ENCODE assay signal across 1 cellular context in the genomic region with DNA sequence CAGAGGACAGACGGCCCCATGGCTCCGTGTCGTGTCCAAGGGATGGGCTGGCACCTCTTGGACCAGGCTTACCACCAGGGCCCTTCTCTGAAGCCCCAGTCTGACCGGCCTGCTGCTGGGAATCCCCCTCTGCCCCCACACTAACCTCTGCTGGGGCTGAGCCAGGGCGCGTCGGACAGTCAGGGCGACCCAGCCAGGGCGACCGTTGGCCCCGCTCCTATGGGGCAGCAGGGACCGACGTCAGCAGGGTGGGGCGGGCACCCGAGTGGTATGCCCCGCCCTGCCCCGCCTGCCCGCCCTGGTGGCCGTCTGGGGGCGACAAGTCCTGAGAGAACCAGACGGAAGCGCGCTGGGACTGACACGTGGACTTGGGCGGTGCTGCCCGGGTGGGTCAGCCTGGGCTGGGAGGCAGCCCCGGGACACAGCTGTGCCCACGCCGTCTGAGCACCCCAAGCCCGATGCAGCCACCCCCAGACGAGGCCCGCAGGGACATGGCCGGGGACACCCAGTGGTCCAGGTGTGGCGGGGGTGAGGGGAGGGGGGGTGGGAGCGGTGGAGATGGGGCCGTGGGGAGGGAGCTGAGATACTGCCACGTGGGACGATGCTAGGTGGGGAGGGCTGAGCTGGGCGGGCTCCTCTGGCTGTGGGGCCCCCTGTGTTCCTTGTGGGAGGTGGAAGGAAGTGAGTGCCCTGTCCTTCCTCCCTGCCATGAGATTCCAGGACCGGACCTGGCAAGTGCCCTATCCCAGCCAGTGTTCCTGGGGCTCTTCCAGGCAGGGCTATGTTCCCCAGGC.
A peak's percentile ranks its signal among the peaks of the same experiment; 100 is the strongest.
TF ChIP-seq lines count a peak whose summit lies in the region.

A gene with protein sequence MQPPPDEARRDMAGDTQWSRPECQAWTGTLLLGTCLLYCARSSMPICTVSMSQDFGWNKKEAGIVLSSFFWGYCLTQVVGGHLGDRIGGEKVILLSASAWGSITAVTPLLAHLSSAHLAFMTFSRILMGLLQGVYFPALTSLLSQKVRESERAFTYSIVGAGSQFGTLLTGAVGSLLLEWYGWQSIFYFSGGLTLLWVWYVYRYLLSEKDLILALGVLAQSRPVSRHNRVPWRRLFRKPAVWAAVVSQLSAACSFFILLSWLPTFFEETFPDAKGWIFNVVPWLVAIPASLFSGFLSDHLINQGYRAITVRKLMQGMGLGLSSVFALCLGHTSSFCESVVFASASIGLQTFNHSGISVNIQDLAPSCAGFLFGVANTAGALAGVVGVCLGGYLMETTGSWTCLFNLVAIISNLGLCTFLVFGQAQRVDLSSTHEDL (plus strand): TSS at position 337 of the 794 bp plus-strand sequence. CDS start 122 bp downstream, at position 459.

TF ChIP-seq in WTC11, 78 proteins besides CTCF, POLR2A, EP300 and RAD21 (continued from another document and continues in another):
- TF ChIP-seq CREB1 (CRISPR knock-in tag; IDR thresholded peaks at IDR 0.05) (0 out of 2 replicates have a peak, but pooled peaks have one; percentile 26), IRF2 (CRISPR knock-in tag; IDR thresholded peaks at IDR 0.05; ENCODE audit: borderline replicate concordance, low read depth) (no peak), NFYB (CRISPR knock-in tag; conservative IDR thresholded peaks at IDR 0.05; ENCODE audit: low read depth) (no peak), ZNF232 (CRISPR knock-in tag; IDR thresholded peaks at IDR 0.05) (no peak), NR3C1 (CRISPR knock-in tag; conservative IDR thresholded peaks at IDR 0.05; ENCODE audit: low read depth) (no peak), ZNF671 (CRISPR knock-in tag; IDR thresholded peaks at IDR 0.05) (no peak), NFE2L1 (CRISPR knock-in tag; IDR thresholded peaks at IDR 0.05) (no peak), TEAD4 (CRISPR knock-in tag; IDR thresholded peaks at IDR 0.05) (no peak), GTF2I (CRISPR knock-in tag; conservative IDR thresholded peaks at IDR 0.05) (no peak), SMAD4 (CRISPR knock-in tag; IDR thresholded peaks at IDR 0.05) (no peak), ZNF416 (CRISPR knock-in tag; IDR thresholded peaks at IDR 0.05) (no peak), OVOL2 (CRISPR knock-in tag; IDR thresholded peaks at IDR 0.05; ENCODE audit: borderline replicate concordance) (no peak), EMX1 (CRISPR knock-in tag; IDR thresholded peaks at IDR 0.05) (no peak), ZBTB21 (CRISPR knock-in tag; IDR thresholded peaks at IDR 0.05; ENCODE audit: borderline replicate concordance) (0 out of 2 replicates have a peak, but pooled peaks have one; percentile 19), TCF7 (CRISPR knock-in tag; IDR thresholded peaks at IDR 0.05; ENCODE audit: low read depth) (no peak), TEAD1 (CRISPR knock-in tag; IDR thresholded peaks at IDR 0.05) (no peak), NFATC4 (CRISPR knock-in tag; IDR thresholded peaks at IDR 0.05) (no peak), CREM (CRISPR knock-in tag; IDR thresholded peaks at IDR 0.05) (no peak; the same call in 1 of the 2 replicates), NR2C2 (CRISPR knock-in tag; IDR thresholded peaks at IDR 0.05) (no peak), ETV6 (CRISPR knock-in tag; IDR thresholded peaks at IDR 0.05) (peak; percentile 75; the same call in 1 of the 2 replicates), ESRRA (CRISPR knock-in tag; IDR thresholded peaks at IDR 0.05; ENCODE audit: borderline replicate concordance) (no peak), ZNF121 (CRISPR knock-in tag; IDR thresholded peaks at IDR 0.05) (no peak), JUN (CRISPR knock-in tag; IDR thresholded peaks at IDR 0.05) (no peak), SMAD3 (CRISPR knock-in tag; IDR thresholded peaks at IDR 0.05; ENCODE audit: borderline replicate concordance) (no peak), SP1 (CRISPR knock-in tag; conservative IDR thresholded peaks at IDR 0.05) (peak; percentile 79), KAT7 (CRISPR knock-in tag; IDR thresholded peaks at IDR 0.05; ENCODE audit: borderline replicate concordance) (no peak)
- TF ChIP-seq, protein P1, sequence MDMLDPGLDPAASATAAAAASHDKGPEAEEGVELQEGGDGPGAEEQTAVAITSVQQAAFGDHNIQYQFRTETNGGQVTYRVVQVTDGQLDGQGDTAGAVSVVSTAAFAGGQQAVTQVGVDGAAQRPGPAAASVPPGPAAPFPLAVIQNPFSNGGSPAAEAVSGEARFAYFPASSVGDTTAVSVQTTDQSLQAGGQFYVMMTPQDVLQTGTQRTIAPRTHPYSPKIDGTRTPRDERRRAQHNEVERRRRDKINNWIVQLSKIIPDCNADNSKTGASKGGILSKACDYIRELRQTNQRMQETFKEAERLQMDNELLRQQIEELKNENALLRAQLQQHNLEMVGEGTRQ (CRISPR knock-in tag; IDR thresholded peaks at IDR 0.05) = peak; percentile 36; the same call in 1 of the 2 replicates
- TF ChIP-seq, protein P2, sequence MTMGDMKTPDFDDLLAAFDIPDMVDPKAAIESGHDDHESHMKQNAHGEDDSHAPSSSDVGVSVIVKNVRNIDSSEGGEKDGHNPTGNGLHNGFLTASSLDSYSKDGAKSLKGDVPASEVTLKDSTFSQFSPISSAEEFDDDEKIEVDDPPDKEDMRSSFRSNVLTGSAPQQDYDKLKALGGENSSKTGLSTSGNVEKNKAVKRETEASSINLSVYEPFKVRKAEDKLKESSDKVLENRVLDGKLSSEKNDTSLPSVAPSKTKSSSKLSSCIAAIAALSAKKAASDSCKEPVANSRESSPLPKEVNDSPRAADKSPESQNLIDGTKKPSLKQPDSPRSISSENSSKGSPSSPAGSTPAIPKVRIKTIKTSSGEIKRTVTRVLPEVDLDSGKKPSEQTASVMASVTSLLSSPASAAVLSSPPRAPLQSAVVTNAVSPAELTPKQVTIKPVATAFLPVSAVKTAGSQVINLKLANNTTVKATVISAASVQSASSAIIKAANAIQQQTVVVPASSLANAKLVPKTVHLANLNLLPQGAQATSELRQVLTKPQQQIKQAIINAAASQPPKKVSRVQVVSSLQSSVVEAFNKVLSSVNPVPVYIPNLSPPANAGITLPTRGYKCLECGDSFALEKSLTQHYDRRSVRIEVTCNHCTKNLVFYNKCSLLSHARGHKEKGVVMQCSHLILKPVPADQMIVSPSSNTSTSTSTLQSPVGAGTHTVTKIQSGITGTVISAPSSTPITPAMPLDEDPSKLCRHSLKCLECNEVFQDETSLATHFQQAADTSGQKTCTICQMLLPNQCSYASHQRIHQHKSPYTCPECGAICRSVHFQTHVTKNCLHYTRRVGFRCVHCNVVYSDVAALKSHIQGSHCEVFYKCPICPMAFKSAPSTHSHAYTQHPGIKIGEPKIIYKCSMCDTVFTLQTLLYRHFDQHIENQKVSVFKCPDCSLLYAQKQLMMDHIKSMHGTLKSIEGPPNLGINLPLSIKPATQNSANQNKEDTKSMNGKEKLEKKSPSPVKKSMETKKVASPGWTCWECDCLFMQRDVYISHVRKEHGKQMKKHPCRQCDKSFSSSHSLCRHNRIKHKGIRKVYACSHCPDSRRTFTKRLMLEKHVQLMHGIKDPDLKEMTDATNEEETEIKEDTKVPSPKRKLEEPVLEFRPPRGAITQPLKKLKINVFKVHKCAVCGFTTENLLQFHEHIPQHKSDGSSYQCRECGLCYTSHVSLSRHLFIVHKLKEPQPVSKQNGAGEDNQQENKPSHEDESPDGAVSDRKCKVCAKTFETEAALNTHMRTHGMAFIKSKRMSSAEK (CRISPR knock-in tag; IDR thresholded peaks at IDR 0.05; ENCODE audit: borderline replicate concordance) = no peak
- TF ChIP-seq, protein P3, sequence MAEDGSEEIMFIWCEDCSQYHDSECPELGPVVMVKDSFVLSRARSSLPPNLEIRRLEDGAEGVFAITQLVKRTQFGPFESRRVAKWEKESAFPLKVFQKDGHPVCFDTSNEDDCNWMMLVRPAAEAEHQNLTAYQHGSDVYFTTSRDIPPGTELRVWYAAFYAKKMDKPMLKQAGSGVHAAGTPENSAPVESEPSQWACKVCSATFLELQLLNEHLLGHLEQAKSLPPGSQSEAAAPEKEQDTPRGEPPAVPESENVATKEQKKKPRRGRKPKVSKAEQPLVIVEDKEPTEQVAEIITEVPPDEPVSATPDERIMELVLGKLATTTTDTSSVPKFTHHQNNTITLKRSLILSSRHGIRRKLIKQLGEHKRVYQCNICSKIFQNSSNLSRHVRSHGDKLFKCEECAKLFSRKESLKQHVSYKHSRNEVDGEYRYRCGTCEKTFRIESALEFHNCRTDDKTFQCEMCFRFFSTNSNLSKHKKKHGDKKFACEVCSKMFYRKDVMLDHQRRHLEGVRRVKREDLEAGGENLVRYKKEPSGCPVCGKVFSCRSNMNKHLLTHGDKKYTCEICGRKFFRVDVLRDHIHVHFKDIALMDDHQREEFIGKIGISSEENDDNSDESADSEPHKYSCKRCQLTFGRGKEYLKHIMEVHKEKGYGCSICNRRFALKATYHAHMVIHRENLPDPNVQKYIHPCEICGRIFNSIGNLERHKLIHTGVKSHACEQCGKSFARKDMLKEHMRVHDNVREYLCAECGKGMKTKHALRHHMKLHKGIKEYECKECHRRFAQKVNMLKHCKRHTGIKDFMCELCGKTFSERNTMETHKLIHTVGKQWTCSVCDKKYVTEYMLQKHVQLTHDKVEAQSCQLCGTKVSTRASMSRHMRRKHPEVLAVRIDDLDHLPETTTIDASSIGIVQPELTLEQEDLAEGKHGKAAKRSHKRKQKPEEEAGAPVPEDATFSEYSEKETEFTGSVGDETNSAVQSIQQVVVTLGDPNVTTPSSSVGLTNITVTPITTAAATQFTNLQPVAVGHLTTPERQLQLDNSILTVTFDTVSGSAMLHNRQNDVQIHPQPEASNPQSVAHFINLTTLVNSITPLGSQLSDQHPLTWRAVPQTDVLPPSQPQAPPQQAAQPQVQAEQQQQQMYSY (CRISPR knock-in tag; IDR thresholded peaks at IDR 0.05) = no peak
- TF ChIP-seq, protein P4, sequence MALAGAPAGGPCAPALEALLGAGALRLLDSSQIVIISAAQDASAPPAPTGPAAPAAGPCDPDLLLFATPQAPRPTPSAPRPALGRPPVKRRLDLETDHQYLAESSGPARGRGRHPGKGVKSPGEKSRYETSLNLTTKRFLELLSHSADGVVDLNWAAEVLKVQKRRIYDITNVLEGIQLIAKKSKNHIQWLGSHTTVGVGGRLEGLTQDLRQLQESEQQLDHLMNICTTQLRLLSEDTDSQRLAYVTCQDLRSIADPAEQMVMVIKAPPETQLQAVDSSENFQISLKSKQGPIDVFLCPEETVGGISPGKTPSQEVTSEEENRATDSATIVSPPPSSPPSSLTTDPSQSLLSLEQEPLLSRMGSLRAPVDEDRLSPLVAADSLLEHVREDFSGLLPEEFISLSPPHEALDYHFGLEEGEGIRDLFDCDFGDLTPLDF (CRISPR knock-in tag; IDR thresholded peaks at IDR 0.05) = no peak
- TF ChIP-seq, protein P5, sequence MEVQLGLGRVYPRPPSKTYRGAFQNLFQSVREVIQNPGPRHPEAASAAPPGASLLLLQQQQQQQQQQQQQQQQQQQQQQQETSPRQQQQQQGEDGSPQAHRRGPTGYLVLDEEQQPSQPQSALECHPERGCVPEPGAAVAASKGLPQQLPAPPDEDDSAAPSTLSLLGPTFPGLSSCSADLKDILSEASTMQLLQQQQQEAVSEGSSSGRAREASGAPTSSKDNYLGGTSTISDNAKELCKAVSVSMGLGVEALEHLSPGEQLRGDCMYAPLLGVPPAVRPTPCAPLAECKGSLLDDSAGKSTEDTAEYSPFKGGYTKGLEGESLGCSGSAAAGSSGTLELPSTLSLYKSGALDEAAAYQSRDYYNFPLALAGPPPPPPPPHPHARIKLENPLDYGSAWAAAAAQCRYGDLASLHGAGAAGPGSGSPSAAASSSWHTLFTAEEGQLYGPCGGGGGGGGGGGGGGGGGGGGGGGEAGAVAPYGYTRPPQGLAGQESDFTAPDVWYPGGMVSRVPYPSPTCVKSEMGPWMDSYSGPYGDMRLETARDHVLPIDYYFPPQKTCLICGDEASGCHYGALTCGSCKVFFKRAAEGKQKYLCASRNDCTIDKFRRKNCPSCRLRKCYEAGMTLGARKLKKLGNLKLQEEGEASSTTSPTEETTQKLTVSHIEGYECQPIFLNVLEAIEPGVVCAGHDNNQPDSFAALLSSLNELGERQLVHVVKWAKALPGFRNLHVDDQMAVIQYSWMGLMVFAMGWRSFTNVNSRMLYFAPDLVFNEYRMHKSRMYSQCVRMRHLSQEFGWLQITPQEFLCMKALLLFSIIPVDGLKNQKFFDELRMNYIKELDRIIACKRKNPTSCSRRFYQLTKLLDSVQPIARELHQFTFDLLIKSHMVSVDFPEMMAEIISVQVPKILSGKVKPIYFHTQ (CRISPR knock-in tag; IDR thresholded peaks at IDR 0.05) = no peak
- TF ChIP-seq, protein P6, sequence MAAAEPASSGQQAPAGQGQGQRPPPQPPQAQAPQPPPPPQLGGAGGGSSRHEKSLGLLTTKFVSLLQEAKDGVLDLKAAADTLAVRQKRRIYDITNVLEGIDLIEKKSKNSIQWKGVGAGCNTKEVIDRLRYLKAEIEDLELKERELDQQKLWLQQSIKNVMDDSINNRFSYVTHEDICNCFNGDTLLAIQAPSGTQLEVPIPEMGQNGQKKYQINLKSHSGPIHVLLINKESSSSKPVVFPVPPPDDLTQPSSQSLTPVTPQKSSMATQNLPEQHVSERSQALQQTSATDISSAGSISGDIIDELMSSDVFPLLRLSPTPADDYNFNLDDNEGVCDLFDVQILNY (CRISPR knock-in tag; IDR thresholded peaks at IDR 0.05) = no peak
- TF ChIP-seq, protein P7, sequence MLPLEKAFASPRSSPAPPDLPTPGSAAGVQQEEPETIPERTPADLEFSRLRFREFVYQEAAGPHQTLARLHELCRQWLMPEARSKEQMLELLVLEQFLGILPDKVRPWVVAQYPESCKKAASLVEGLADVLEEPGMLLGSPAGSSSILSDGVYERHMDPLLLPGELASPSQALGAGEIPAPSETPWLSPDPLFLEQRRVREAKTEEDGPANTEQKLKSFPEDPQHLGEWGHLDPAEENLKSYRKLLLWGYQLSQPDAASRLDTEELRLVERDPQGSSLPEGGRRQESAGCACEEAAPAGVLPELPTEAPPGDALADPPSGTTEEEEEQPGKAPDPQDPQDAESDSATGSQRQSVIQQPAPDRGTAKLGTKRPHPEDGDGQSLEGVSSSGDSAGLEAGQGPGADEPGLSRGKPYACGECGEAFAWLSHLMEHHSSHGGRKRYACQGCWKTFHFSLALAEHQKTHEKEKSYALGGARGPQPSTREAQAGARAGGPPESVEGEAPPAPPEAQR (CRISPR knock-in tag; IDR thresholded peaks at IDR 0.05) = no peak
- TF ChIP-seq, protein P8, sequence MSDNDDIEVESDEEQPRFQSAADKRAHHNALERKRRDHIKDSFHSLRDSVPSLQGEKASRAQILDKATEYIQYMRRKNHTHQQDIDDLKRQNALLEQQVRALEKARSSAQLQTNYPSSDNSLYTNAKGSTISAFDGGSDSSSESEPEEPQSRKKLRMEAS (CRISPR knock-in tag; IDR thresholded peaks at IDR 0.05) = peak; percentile 68
- TF ChIP-seq, protein P9, sequence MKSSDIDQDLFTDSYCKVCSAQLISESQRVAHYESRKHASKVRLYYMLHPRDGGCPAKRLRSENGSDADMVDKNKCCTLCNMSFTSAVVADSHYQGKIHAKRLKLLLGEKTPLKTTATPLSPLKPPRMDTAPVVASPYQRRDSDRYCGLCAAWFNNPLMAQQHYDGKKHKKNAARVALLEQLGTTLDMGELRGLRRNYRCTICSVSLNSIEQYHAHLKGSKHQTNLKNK (CRISPR knock-in tag; IDR thresholded peaks at IDR 0.05) = no peak
